ENCODE assay signal across 8 cellular contexts in genomic region chr1:2411801-2412394, GRCh38. TPM values are rescaled to one million over a fixed set of nuclear protein-coding genes. Genes with fewer than 3 reads are reported as not detected.
A peak's percentile ranks its signal among the peaks of the same experiment; 100 is the strongest.
DNase-seq lines count a peak whose midpoint lies in the region; ATAC-seq lines count a peak whose summit lies in the region.

No MANE protein-coding gene starts in this region.

- H3K27me3 Mint-ChIP-seq in activated T-cell treated with anti-CD3 and anti-CD28 coated beads, Interleukin-2, amount 50 U/mL, for 4 hours (ENCODE audit: low read depth) = no peaks in the 10 kb centered on the region

- ATAC-seq in GM19455 (IDR thresholded peaks at IDR 0.05; ENCODE audit: unreplicated experiment) (peak; percentile 29), HG03457 (IDR thresholded peaks at IDR 0.05; ENCODE audit: unreplicated experiment) (peak; percentile 15)
- peak; percentile 45 to 49 for ATAC-seq in activated T-cell treated with anti-CD3 and anti-CD28 coated beads, Interleukin-2, amount 50 U/mL, for 4 hours

- H3K4me3 Mint-ChIP-seq in activated T-cell treated with anti-CD3 and anti-CD28 coated beads, Interleukin-2, amount 50 U/mL, for 4 hours = peak overlapping the region; percentile 90

- H3K4me3 ChIP-seq in iPS-11a (ENCODE audit: low read depth, low read length) = peak overlapping the region; percentile 89

- no peaks in the 10 kb centered on the region for H3K9me3 Mint-ChIP-seq in activated T-cell treated with anti-CD3 and anti-CD28 coated beads, Interleukin-2, amount 50 U/mL, for 4 hours

- H3K4me1 Mint-ChIP-seq in activated T-cell treated with anti-CD3 and anti-CD28 coated beads, Interleukin-2, amount 50 U/mL, for 4 hours (ENCODE audit: low read depth) = peaks cover 30% of the 10 kb centered on the region

- DNase-seq in COLO668 (lab: John Stamatoyannopoulos, UW; ENCODE audit: unreplicated experiment) (peak; percentile 73), NCI-H1417 treated with DMSO at 0.1 percent for 48 hours (lab: John Stamatoyannopoulos, UW) (no peak), ureter (ENCODE audit: low spot score) (no peak)
- peak; percentile 33 for DNase-seq in activated T-cell treated with anti-CD3 and anti-CD28 coated beads, Interleukin-2, amount 50 U/mL, for 4 hours
- peak; percentile 36 for DNase-seq in stimulated activated CD8-positive, alpha-beta memory T cell treated with anti-CD3 and anti-CD28 coated beads, Interleukin-4, amount 100 ng/mL, for 48 hours

- peaks cover 4% of the 10 kb centered on the region for H3K36me3 Mint-ChIP-seq in activated T-cell treated with anti-CD3 and anti-CD28 coated beads, Interleukin-2, amount 50 U/mL, for 4 hours (ENCODE audit: insufficient read depth)

RNA-seq across cellular contexts. Expression of gene PEX10, which starts 0.5 kb away (rescaled TPM):
- 10 to 100 TPM; 23.4 to 23.6 (median 23.6) TPM for total RNA-seq in activated T-cell treated with anti-CD3 and anti-CD28 coated beads, Interleukin-2, amount 50 U/mL, for 4 hours
- total RNA-seq in ureter = 30.7 TPM

RNA-seq across cellular contexts. Expression of gene RER1, which starts 20.3 kb away (rescaled TPM):
- 100 to 1,000 TPM; 153 to 170 (median 170) TPM for total RNA-seq in activated T-cell treated with anti-CD3 and anti-CD28 coated beads, Interleukin-2, amount 50 U/mL, for 4 hours
- 141 TPM for total RNA-seq in ureter

RNA-seq across cellular contexts. Expression of gene MORN1, which starts 20.5 kb away (rescaled TPM):
- total RNA-seq in activated T-cell treated with anti-CD3 and anti-CD28 coated beads, Interleukin-2, amount 50 U/mL, for 4 hours = 1 to 10 TPM; 6.4 to 7.0 (median 6.7) TPM
- 19.0 TPM for total RNA-seq in ureter

Comparison
In these comparisons a context has a peak if more than half of its experiments do, and no peak if none do; other contexts are left out.
1. DNase-seq: peak in COLO668 (single experiment), activated T-cell treated with anti-CD3 and anti-CD28 coated beads, Interleukin-2, amount 50 U/mL, for 4 hours (single experiment) and stimulated activated CD8-positive, alpha-beta memory T cell treated with anti-CD3 and anti-CD28 coated beads, Interleukin-4, amount 100 ng/mL, for 48 hours (single experiment); none in NCI-H1417 treated with DMSO at 0.1 percent for 48 hours (single experiment) and ureter (single experiment).
2. Peak in every context shown above with its lines, with median percentiles within 50 percentile points of each other: ATAC-seq.